In genomic region chr1:113928950-113929749, GRCh38 we compare ENCODE assay signal across 8 cellular contexts. TPM values are rescaled to one million over a fixed set of nuclear protein-coding genes. Genes with fewer than 3 reads are reported as not detected.
DNase-seq lines count a peak whose midpoint lies in the region; ATAC-seq and TF ChIP-seq lines count a peak whose summit lies in the region.

TSS of gene HIPK1 (plus strand) at chr1:113929324.

- H3K4me1 ChIP-seq in BLaER1 = peaks cover 53% of the 10 kb centered on the region

- H3K9me3 ChIP-seq in BLaER1 = no peaks in the 10 kb centered on the region

- TF ChIP-seq CTCF in coronary artery (IDR thresholded peaks at IDR 0.05) = no peak

- H3K36me3 Mint-ChIP-seq in activated CD4-positive, alpha-beta T cell treated with anti-CD3 and anti-CD28 coated beads, Interleukin-2, amount 10 ng/mL, durations not matched to agents 7 days and 5 days (ENCODE audit: low read depth) = peaks cover 16% of the 10 kb centered on the region

- H3K36me3 ChIP-seq in BLaER1 = no peaks in the 10 kb centered on the region

- peak within 1 kb of the TSS; percentile 91 for H3K27ac ChIP-seq in BLaER1
- peak within 1 kb of the TSS; percentile 91 to 98 for H3K27ac ChIP-seq in coronary artery

- no peaks in the 10 kb centered on the region for H3K9me3 Mint-ChIP-seq in activated CD4-positive, alpha-beta T cell treated with anti-CD3 and anti-CD28 coated beads, Interleukin-2, amount 10 ng/mL, durations not matched to agents 7 days and 5 days

- POLR2A ChIA-PET in activated CD4-positive, alpha-beta T cell treated with anti-CD3 and anti-CD28 coated beads, Interleukin-2, amount 10 ng/mL, durations not matched to agents 7 days and 5 days (lab: Charles Lee) = interaction anchor here (1.0 to 1.8 kb wide), 4 partner anchors 23 to 117 kb away, joined by 3 to 10 read pairs (median 7); partner anchors contain the start of genes AP4B1, DCLRE1B and RSBN1

- H3K4me3 ChIP-seq in BLaER1 (peak within 1 kb of the TSS; percentile 96), coronary artery (peak within 1 kb of the TSS; percentile 95)

- CTCF ChIA-PET in activated CD4-positive, alpha-beta T cell treated with anti-CD3 and anti-CD28 coated beads, Interleukin-2, amount 10 ng/mL, durations not matched to agents 7 days and 5 days (lab: Charles Lee) = interaction anchor here (0.6 to 4.7 kb wide), 13 partner anchors 9 to 117 kb away, joined by 3 to 38 read pairs (median 4); partner anchors contain the start of genes AP4B1, DCLRE1B and RSBN1

- DNase-seq in NCI-H526 (lab: John Stamatoyannopoulos, UW) = peak; percentile 92 to 98
- DNase-seq in activated CD4-positive, alpha-beta T cell treated with anti-CD3 and anti-CD28 coated beads, Interleukin-2, amount 10 ng/mL, durations not matched to agents 7 days and 5 days = peak; percentile 94
- DNase-seq in coronary artery (ENCODE audit: low spot score) = peak; percentile 96
- peak; percentile 98 for DNase-seq in left kidney (ENCODE audit: low read depth, low spot score)
- DNase-seq in stimulated activated CD4-positive, alpha-beta T cell treated with anti-CD3 and anti-CD28 coated beads, Interleukin-2, amount 100 ng/mL, for 24 hours = peak; percentile 93 to 94

- peak within 1 kb of the TSS; percentile 99 for H3K27ac Mint-ChIP-seq in activated CD4-positive, alpha-beta T cell treated with anti-CD3 and anti-CD28 coated beads, Interleukin-2, amount 10 ng/mL, durations not matched to agents 7 days and 5 days

- peaks cover 44% of the 10 kb centered on the region for H3K4me1 Mint-ChIP-seq in activated CD4-positive, alpha-beta T cell treated with anti-CD3 and anti-CD28 coated beads, Interleukin-2, amount 10 ng/mL, durations not matched to agents 7 days and 5 days

- peak within 1 kb of the TSS; percentile 89 for H3K9ac ChIP-seq in BLaER1

- no peaks in the 10 kb centered on the region for H3K27me3 Mint-ChIP-seq in activated CD4-positive, alpha-beta T cell treated with anti-CD3 and anti-CD28 coated beads, Interleukin-2, amount 10 ng/mL, durations not matched to agents 7 days and 5 days

- H3K4me2 ChIP-seq in BLaER1 = peak within 1 kb of the TSS; percentile 93

- no peaks in the 10 kb centered on the region for H3K27me3 ChIP-seq in BLaER1

- ATAC-seq in GM19324 (IDR thresholded peaks at IDR 0.05; ENCODE audit: low FRiP score, unreplicated experiment) (peak; percentile 66), HG03460 (IDR thresholded peaks at IDR 0.05; ENCODE audit: unreplicated experiment) (peak; percentile 60)

- peak within 1 kb of the TSS; percentile 96 for H3K4me3 Mint-ChIP-seq in activated CD4-positive, alpha-beta T cell treated with anti-CD3 and anti-CD28 coated beads, Interleukin-2, amount 10 ng/mL, durations not matched to agents 7 days and 5 days

- peaks cover 44% of the 10 kb centered on the region for H4K20me1 ChIP-seq in BLaER1

RNA-seq across cellular contexts. Expression of gene HIPK1, which starts in this region (rescaled TPM):
- total RNA-seq in activated CD4-positive, alpha-beta T cell treated with anti-CD3 and anti-CD28 coated beads, Interleukin-2, amount 10 ng/mL, durations not matched to agents 7 days and 5 days = 100 to 1,000 TPM in 1 of 2 experiments, 10 to 100 TPM in 1; 88.5 to 106 TPM

Comparison
In these comparisons a context has a peak if more than half of its experiments do, and no peak if none do; other contexts are left out.
1. Peak in every context shown above with its lines: DNase-seq, ATAC-seq, H3K4me3 ChIP-seq and H3K27ac ChIP-seq.